ENCODE assay signal across 14 cellular contexts in genomic region chr12:28936221-28936620, GRCh38.
A peak's percentile ranks its signal among the peaks of the same experiment; 100 is the strongest.
DNase-seq lines count a peak whose midpoint lies in the region; ATAC-seq and TF ChIP-seq lines count a peak whose summit lies in the region.
"Had no signal": no experiment of that assay in that cellular context is flagged by ENCODE, and none has a peak within 500 bp of the region (broad histone marks: within the 10 kb centered on the region; RNA-seq: fewer than 3 reads in every experiment).

No MANE protein-coding gene starts in this region.

- WGBS in mammary epithelial cell (ENCODE audit: low coverage, missing lambda C conversion rate) = 10% methylated on average over 1 of the region's 1 CpG

- CTCF ChIA-PET in mammary epithelial cell (lab: Charles Lee; ENCODE audit: low non-redundant PET) = no interaction called here

- intact Hi-C loops in mammary epithelial cell (cut with micrococcal nuclease) = loop anchor here (1.0 kb wide), 1 partner anchor 36 kb away; no protein-coding TSS in a partner anchor

- H3K4me2 ChIP-seq in mammary epithelial cell (ENCODE audit: insufficient read depth, low read depth, low read length) = no peak overlapping the region

- H3K36me3 ChIP-seq in mammary epithelial cell (ENCODE audit: insufficient read depth, low read length) = no peaks in the 10 kb centered on the region

- H3K4me1 ChIP-seq in mammary epithelial cell (ENCODE audit: insufficient read depth, low read length) = peaks cover 39% of the 10 kb centered on the region

- TF ChIP-seq CTCF in mammary epithelial cell (conservative IDR thresholded peaks at IDR 0.05 in 1 of 2, IDR thresholded peaks at IDR 0.05 in 1 of 2; ENCODE audit: extremely low read depth in 1 of 2, insufficient read depth in 1 of 2, low read depth in 1 of 2, low read length in 2 of 2) = no peak

- H3K4me3 ChIP-seq in mammary epithelial cell (replicated peaks in 1 of 3; ENCODE audit: insufficient read depth in 1 of 3, low read depth in 2 of 3, low read length in 3 of 3) = no peak overlapping the region

- H3K79me2 ChIP-seq in mammary epithelial cell (ENCODE audit: insufficient read depth, low read length) = no peaks in the 10 kb centered on the region

- H3K9me3 ChIP-seq in mammary epithelial cell (replicated peaks; ENCODE audit: insufficient read depth, low read length) = no peaks in the 10 kb centered on the region

- peak; percentile 78 for DNase-seq in G401 (ENCODE audit: low spot score)
- DNase-seq in NCI-H446 (lab: John Stamatoyannopoulos, UW) = peak; percentile 6 to 65
- DNase-seq in mammary epithelial cell = no peak
- peak; percentile 76 for DNase-seq in medulla oblongata (ENCODE audit: extremely low spot score)
- no peak for DNase-seq in NAMALWA (ENCODE audit: low spot score)
- DNase-seq in SIG-M5 (lab: John Stamatoyannopoulos, UW) = no peak
- DNase-seq: COR-L47, EL, NCI-H1417, NCI-H2029 treated with DMSO at 0.1 percent for 48 hours, NCI-H526 treated with DMSO at 0.1 percent for 48 hours, SHP77 had no signal

- no peak for ATAC-seq in HG03469 (IDR thresholded peaks at IDR 0.05; ENCODE audit: unreplicated experiment)
- no peak for ATAC-seq in GM18867 (IDR thresholded peaks at IDR 0.05; ENCODE audit: unreplicated experiment)

- no peak overlapping the region for H3K27ac ChIP-seq in mammary epithelial cell (ENCODE audit: insufficient read depth, low read depth, low read length)

- in situ Hi-C loops in G401 (cut with HindIII; ENCODE audit: low sequenced_read_pairs) (no loop called here), mammary epithelial cell (cut with MboI; ENCODE audit: low sequenced_read_pairs in 2 of 2) (no loop called here)

- dilution Hi-C loops in mammary epithelial cell (cut with HindIII; ENCODE audit: low sequenced_read_pairs) = no loop called here

- BruUV-seq in mammary epithelial cell (replicated peaks; lab: Mats Ljungman, UMichigan) = no TSS peak

- peak overlapping the region; percentile 68 for H2AFZ ChIP-seq in mammary epithelial cell (ENCODE audit: low read depth, low read length)

- no peak overlapping the region for H3K9ac ChIP-seq in mammary epithelial cell (ENCODE audit: insufficient read depth, low read length)

- no peaks in the 10 kb centered on the region for H3K27me3 ChIP-seq in mammary epithelial cell (ENCODE audit: insufficient read depth, low read length)

- H4K20me1 ChIP-seq in mammary epithelial cell (ENCODE audit: insufficient read depth, low read length) = no peaks in the 10 kb centered on the region

Comparison
In these comparisons a context has a peak if more than half of its experiments do, and no peak if none do; other contexts are left out.
1. DNase-seq: peak in G401 (single experiment), NCI-H446 (2 of 2) and medulla oblongata (single experiment); none in mammary epithelial cell (single experiment), NAMALWA (single experiment) and SIG-M5 (single experiment).